ENCODE assay signal across 15 cellular contexts in genomic region chr12:52247622-52248540, GRCh38. TPM values are rescaled to one million over a fixed set of nuclear protein-coding genes. Genes with fewer than 3 reads are reported as not detected.
DNase-seq lines count a peak whose midpoint lies in the region; ATAC-seq and TF ChIP-seq lines count a peak whose summit lies in the region.
"Had no signal": no experiment of that assay in that cellular context is flagged by ENCODE, and none has a peak within 500 bp of the region (broad histone marks: within the 10 kb centered on the region; RNA-seq: fewer than 3 reads in every experiment).

No MANE protein-coding gene starts in this region.

- peaks cover 21% of the 10 kb centered on the region for H3K36me3 Mint-ChIP-seq in activated CD8-positive, alpha-beta T cell treated with anti-CD3 and anti-CD28 coated beads, Interleukin-2, amount 10 ng/mL, durations not matched to agents 7 days and 5 days (ENCODE audit: low read depth)
- no peaks in the 10 kb centered on the region for H3K36me3 Mint-ChIP-seq in activated CD8-positive, alpha-beta T cell treated with anti-CD3 and anti-CD28 coated beads for 36 hours (ENCODE audit: low read depth)
- no peaks in the 10 kb centered on the region for H3K36me3 Mint-ChIP-seq in stimulated activated memory B cell treated with anti-CD40 and anti-IgM and Interleukin-4, amounts not matched to agents 10 μg/mL and 1 μg/mL and 100 μg/mL, for 72 hours

- no peaks in the 10 kb centered on the region for H3K9me3 Mint-ChIP-seq in activated CD8-positive, alpha-beta T cell treated with anti-CD3 and anti-CD28 coated beads, Interleukin-2, amount 10 ng/mL, durations not matched to agents 7 days and 5 days (ENCODE audit: insufficient read depth)
- no peaks in the 10 kb centered on the region for H3K9me3 Mint-ChIP-seq in activated CD8-positive, alpha-beta T cell treated with anti-CD3 and anti-CD28 coated beads for 36 hours
- no peaks in the 10 kb centered on the region for H3K9me3 Mint-ChIP-seq in stimulated activated memory B cell treated with anti-CD40 and anti-IgM and Interleukin-4, amounts not matched to agents 10 μg/mL and 1 μg/mL and 100 μg/mL, for 72 hours

- no peaks in the 10 kb centered on the region for H3K79me2 ChIP-seq in hepatocyte

- CTCF ChIA-PET in activated CD8-positive, alpha-beta T cell treated with anti-CD3 and anti-CD28 coated beads, Interleukin-2, amount 10 ng/mL, durations not matched to agents 7 days and 5 days (lab: Charles Lee) = no interaction called here
- CTCF ChIA-PET in activated CD8-positive, alpha-beta T cell treated with anti-CD3 and anti-CD28 coated beads for 36 hours (lab: Charles Lee) = interaction anchor here (1.7 kb wide), 1 partner anchor 31 kb away, joined by 5 read pairs; no protein-coding TSS in a partner anchor

- POLR2A ChIA-PET in activated CD8-positive, alpha-beta T cell treated with anti-CD3 and anti-CD28 coated beads, Interleukin-2, amount 10 ng/mL, durations not matched to agents 7 days and 5 days (lab: Charles Lee) = no interaction called here
- POLR2A ChIA-PET in activated CD8-positive, alpha-beta T cell treated with anti-CD3 and anti-CD28 coated beads for 36 hours (lab: Charles Lee) = interaction anchor here (0.9 to 1.5 kb wide), 2 partner anchors 11 to 18 kb away, joined by 3 read pairs; no protein-coding TSS in a partner anchor

- H3K9me2 ChIP-seq in hepatocyte (replicated peaks; ENCODE audit: insufficient read depth) = no peaks in the 10 kb centered on the region

- H3K9ac ChIP-seq in NT2/D1 (ENCODE audit: insufficient read length, low read depth) = peak overlapping the region; percentile 43

- H2AFZ ChIP-seq in hepatocyte = no peak overlapping the region

- H3K27ac ChIP-seq in hepatocyte = peak overlapping the region; percentile 78
- H3K27ac ChIP-seq: left ventricle myocardium inferior, neutrophil had no signal

- 81% methylated on average over 10 of the region's 10 CpGs for WGBS in hepatocyte (ENCODE audit: low lambda C conversion rate, missing lambda C conversion rate)

- intact Hi-C loops in activated CD8-positive, alpha-beta T cell treated with anti-CD3 and anti-CD28 coated beads for 36 hours (cut with micrococcal nuclease) = no loop called here

- no peak overlapping the region for H3K4me3 ChIP-seq in NT2/D1 (ENCODE audit: insufficient read length, low read depth)
- H3K4me3 ChIP-seq in hepatocyte = no peak overlapping the region
- H3K4me3 ChIP-seq: left ventricle myocardium inferior had no signal

- peak overlapping the region; percentile 91 for H3K27ac Mint-ChIP-seq in activated CD8-positive, alpha-beta T cell treated with anti-CD3 and anti-CD28 coated beads, Interleukin-2, amount 10 ng/mL, durations not matched to agents 7 days and 5 days
- no peak overlapping the region for H3K27ac Mint-ChIP-seq in activated CD8-positive, alpha-beta T cell treated with anti-CD3 and anti-CD28 coated beads for 36 hours
- H3K27ac Mint-ChIP-seq in stimulated activated memory B cell treated with anti-CD40 and anti-IgM and Interleukin-4, amounts not matched to agents 10 μg/mL and 1 μg/mL and 100 μg/mL, for 72 hours = peak overlapping the region; percentile 11

- H3K36me3 ChIP-seq in NT2/D1 (ENCODE audit: insufficient read depth, insufficient read length, low read length) = peaks cover 20% of the 10 kb centered on the region
- H3K36me3 ChIP-seq in hepatocyte (replicated peaks; ENCODE audit: insufficient read depth, low read depth) = no peaks in the 10 kb centered on the region
- H3K36me3 ChIP-seq: BE2C, left ventricle myocardium inferior, neutrophil had no signal

- no peak overlapping the region for H3K4me3 Mint-ChIP-seq in activated CD8-positive, alpha-beta T cell treated with anti-CD3 and anti-CD28 coated beads, Interleukin-2, amount 10 ng/mL, durations not matched to agents 7 days and 5 days
- H3K4me3 Mint-ChIP-seq in activated CD8-positive, alpha-beta T cell treated with anti-CD3 and anti-CD28 coated beads for 36 hours = no peak overlapping the region
- no peak overlapping the region for H3K4me3 Mint-ChIP-seq in stimulated activated memory B cell treated with anti-CD40 and anti-IgM and Interleukin-4, amounts not matched to agents 10 μg/mL and 1 μg/mL and 100 μg/mL, for 72 hours

- peaks cover 7% of the 10 kb centered on the region for H3K27me3 Mint-ChIP-seq in activated CD8-positive, alpha-beta T cell treated with anti-CD3 and anti-CD28 coated beads, Interleukin-2, amount 10 ng/mL, durations not matched to agents 7 days and 5 days (ENCODE audit: low read depth)
- H3K27me3 Mint-ChIP-seq in activated CD8-positive, alpha-beta T cell treated with anti-CD3 and anti-CD28 coated beads for 36 hours = peaks cover 18% of the 10 kb centered on the region
- H3K27me3 Mint-ChIP-seq in stimulated activated memory B cell treated with anti-CD40 and anti-IgM and Interleukin-4, amounts not matched to agents 10 μg/mL and 1 μg/mL and 100 μg/mL, for 72 hours = peaks cover 65% of the 10 kb centered on the region

- H3K27me3 ChIP-seq in NT2/D1 (ENCODE audit: insufficient read depth, insufficient read length) (no peaks in the 10 kb centered on the region), hepatocyte (peaks cover 8% of the 10 kb centered on the region)
- H3K27me3 ChIP-seq: BE2C had no signal

- H3K4me1 Mint-ChIP-seq in activated CD8-positive, alpha-beta T cell treated with anti-CD3 and anti-CD28 coated beads, Interleukin-2, amount 10 ng/mL, durations not matched to agents 7 days and 5 days (ENCODE audit: low read depth) = peaks cover 94% of the 10 kb centered on the region
- H3K4me1 Mint-ChIP-seq in activated CD8-positive, alpha-beta T cell treated with anti-CD3 and anti-CD28 coated beads for 36 hours (ENCODE audit: low read depth) = peaks cover 36% of the 10 kb centered on the region
- peaks cover 30% of the 10 kb centered on the region for H3K4me1 Mint-ChIP-seq in stimulated activated memory B cell treated with anti-CD40 and anti-IgM and Interleukin-4, amounts not matched to agents 10 μg/mL and 1 μg/mL and 100 μg/mL, for 72 hours

- no peak for TF ChIP-seq CTCF in activated CD8-positive, alpha-beta T cell treated with anti-CD3 and anti-CD28 coated beads for 36 hours (IDR thresholded peaks at IDR 0.05)
- no peak for TF ChIP-seq CTCF in hepatocyte (IDR thresholded peaks at IDR 0.05; ENCODE audit: poor library complexity)

- H3K4me1 ChIP-seq in NT2/D1 (ENCODE audit: insufficient read depth, insufficient read length) (peaks cover 45% of the 10 kb centered on the region), hepatocyte (ENCODE audit: insufficient read depth) (peaks cover 30% of the 10 kb centered on the region)

- no peaks in the 10 kb centered on the region for H4K20me1 ChIP-seq in hepatocyte (ENCODE audit: insufficient read depth, poor library complexity, severe bottlenecking)

- H3K4me2 ChIP-seq in hepatocyte = peak overlapping the region; percentile 19

- DNase-seq in activated CD8-positive, alpha-beta T cell treated with anti-CD3 and anti-CD28 coated beads, Interleukin-2, amount 10 ng/mL, durations not matched to agents 7 days and 5 days = no peak
- DNase-seq in activated CD8-positive, alpha-beta T cell treated with anti-CD3 and anti-CD28 coated beads for 36 hours = no peak
- DNase-seq in NT2/D1 (ENCODE audit: low read depth, low spot score) (no peak), hepatocyte (ENCODE audit: low spot score) (no peak), NCI-H526 treated with DMSO at 0.1 percent for 48 hours (lab: John Stamatoyannopoulos, UW) (no peak)
- DNase-seq: BE2C; effector memory CD4-positive, alpha-beta T cell; KBM-7; left ventricle myocardium inferior had no signal

- H3K9me3 ChIP-seq in NT2/D1 (ENCODE audit: insufficient read depth, low read length) = no peaks in the 10 kb centered on the region
- H3K9me3 ChIP-seq in hepatocyte (ENCODE audit: low read depth) = no peaks in the 10 kb centered on the region
- H3K9me3 ChIP-seq: BE2C, left ventricle myocardium inferior, neutrophil had no signal

- ATAC-seq in activated CD8-positive, alpha-beta T cell treated with anti-CD3 and anti-CD28 coated beads, Interleukin-2, amount 10 ng/mL, durations not matched to agents 7 days and 5 days = no peak
- ATAC-seq in activated CD8-positive, alpha-beta T cell treated with anti-CD3 and anti-CD28 coated beads for 36 hours = no peak
- no peak for ATAC-seq in stimulated activated memory B cell treated with anti-CD40 and anti-IgM and Interleukin-4, amounts not matched to agents 10 μg/mL and 1 μg/mL and 100 μg/mL, for 72 hours
- ATAC-seq in HG02623 (IDR thresholded peaks at IDR 0.05; ENCODE audit: unreplicated experiment) = no peak
- ATAC-seq in HG02642 (IDR thresholded peaks at IDR 0.05; ENCODE audit: poor library complexity, unreplicated experiment) = no peak

RNA-seq across cellular contexts. Expression of gene KRT7, which starts 14.8 kb away (rescaled TPM):
- total RNA-seq in activated CD8-positive, alpha-beta T cell treated with anti-CD3 and anti-CD28 coated beads, Interleukin-2, amount 10 ng/mL, durations not matched to agents 7 days and 5 days = 10 to 100 TPM; 14.4 to 14.7 TPM
- total RNA-seq in activated CD8-positive, alpha-beta T cell treated with anti-CD3 and anti-CD28 coated beads for 36 hours = 1 to 10 TPM; 2.1 to 3.1 TPM
- total RNA-seq in hepatocyte = 12.6 and 27.1 TPM in 2 replicates
- polyA plus RNA-seq in hepatocyte = 33.3 and 80.2 TPM in 2 replicates
- total RNA-seq: left ventricle myocardium inferior had no signal

RNA-seq across cellular contexts. Expression of gene KRT86, which starts 26.6 kb away (rescaled TPM):
- total RNA-seq in activated CD8-positive, alpha-beta T cell treated with anti-CD3 and anti-CD28 coated beads, Interleukin-2, amount 10 ng/mL, durations not matched to agents 7 days and 5 days = 1 to 10 TPM; 1.1 TPM
- not detected for total RNA-seq in activated CD8-positive, alpha-beta T cell treated with anti-CD3 and anti-CD28 coated beads for 36 hours
- total RNA-seq in hepatocyte = not detected in 2 replicates
- 0.40 TPM in 1 of 2 replicates, not detected in the other for polyA plus RNA-seq in hepatocyte
- total RNA-seq: activated CD8-positive, alpha-beta memory T cell treated with anti-CD3 and anti-CD28 coated beads for 36 hours; left ventricle myocardium inferior had no signal

RNA-seq across cellular contexts. Expression of gene KRT81, which starts 43.5 kb away (rescaled TPM):
- total RNA-seq in activated CD8-positive, alpha-beta T cell treated with anti-CD3 and anti-CD28 coated beads, Interleukin-2, amount 10 ng/mL, durations not matched to agents 7 days and 5 days = under 1 TPM; 0.29 to 0.42 TPM
- not detected for total RNA-seq in activated CD8-positive, alpha-beta T cell treated with anti-CD3 and anti-CD28 coated beads for 36 hours
- not detected in 2 replicates for total RNA-seq in hepatocyte
- not detected in 2 replicates for polyA plus RNA-seq in hepatocyte
- total RNA-seq: activated CD8-positive, alpha-beta memory T cell treated with anti-CD3 and anti-CD28 coated beads for 36 hours; left ventricle myocardium inferior; T-helper 1 cell treated with Interleukin-12 subunit alpha and Interleukin-12 subunit beta and Interleukin-4 antibody, amounts not matched to agents 30 ng/mL and 1 ng/mL, for 36 hours had no signal

RNA-seq across cellular contexts. Expression of gene KRT80, which starts 56.1 kb away (rescaled TPM):
- total RNA-seq in activated CD8-positive, alpha-beta T cell treated with anti-CD3 and anti-CD28 coated beads, Interleukin-2, amount 10 ng/mL, durations not matched to agents 7 days and 5 days = not detected
- total RNA-seq in activated CD8-positive, alpha-beta T cell treated with anti-CD3 and anti-CD28 coated beads for 36 hours = not detected
- total RNA-seq in hepatocyte = 0.28 and 0.77 TPM in 2 replicates
- 1.2 and 1.5 TPM in 2 replicates for polyA plus RNA-seq in hepatocyte
- total RNA-seq: activated CD8-positive, alpha-beta memory T cell treated with anti-CD3 and anti-CD28 coated beads for 36 hours; left ventricle myocardium inferior; T-helper 1 cell treated with Interleukin-12 subunit alpha and Interleukin-12 subunit beta and Interleukin-4 antibody, amounts not matched to agents 30 ng/mL and 1 ng/mL, for 36 hours had no signal
